Comparison of ENCODE assay signal across 8 cellular contexts in genomic region chr1:161432091-161432490, GRCh38.
"Had no signal": no experiment of that assay in that cellular context is flagged by ENCODE, and none has a peak within 500 bp of the region (broad histone marks: within the 10 kb centered on the region; RNA-seq: fewer than 3 reads in every experiment).

No MANE protein-coding gene starts in this region.

- ATAC-seq: GM23338, HCT116, HepG2 had no signal

- H3K9me3 ChIP-seq: HAP-1 had no signal

- H3K36me3 ChIP-seq: HAP-1 had no signal

- DNase-seq: HFFc6 had no signal

- H3K4me1 ChIP-seq: HAP-1 had no signal

- FAIRE-seq: H1, H54, HepG2 had no signal

- H2AFZ ChIP-seq: GM23338 had no signal

- H3K27ac ChIP-seq: HL-60 had no signal

- H3K4me2 ChIP-seq: GM23338 had no signal

- H3K4me3 ChIP-seq: GM23338, HAP-1 had no signal
